Comparison of ENCODE assay signal across 1 cellular context in the genomic region with DNA sequence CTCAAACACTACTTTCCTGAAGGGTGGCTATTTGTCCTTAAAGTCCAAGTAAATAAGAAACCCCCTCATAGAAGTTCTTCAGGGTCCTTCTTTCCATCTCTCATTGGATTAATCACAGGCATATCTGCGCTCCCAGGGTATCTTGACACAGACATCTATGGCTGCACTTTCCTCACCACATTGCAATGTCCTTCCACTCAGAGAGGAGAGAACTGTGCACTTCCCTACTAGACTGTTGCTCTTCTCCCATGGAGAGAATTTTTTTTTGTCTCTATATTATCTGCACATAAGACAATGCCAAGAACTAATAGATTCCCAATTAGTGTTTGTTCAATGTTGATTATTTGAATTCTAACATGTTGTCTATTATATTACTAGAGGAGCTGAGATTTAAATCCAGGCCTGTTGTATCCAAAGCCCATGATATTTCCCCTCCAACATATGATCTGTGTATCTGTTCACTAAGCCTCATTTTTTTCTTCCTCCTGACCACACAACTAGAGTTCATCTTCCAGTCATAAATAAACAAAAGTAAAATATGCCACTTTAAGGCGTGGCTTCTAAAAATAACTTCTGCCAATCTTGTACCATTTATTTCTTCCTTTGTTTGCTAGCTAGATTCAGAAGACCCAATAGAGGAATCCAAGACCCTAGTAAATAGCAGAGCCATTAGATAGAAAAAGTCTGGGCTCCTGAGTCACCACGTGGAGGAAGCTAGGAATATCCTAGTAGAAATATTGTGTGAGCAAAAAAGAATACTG.
A peak's percentile ranks its signal among the peaks of the same experiment; 100 is the strongest.
TF ChIP-seq lines count a peak whose summit lies in the region.

No MANE protein-coding gene starts in this region.

TF ChIP-seq in HepG2, 621 proteins besides CTCF, POLR2A, EP300 and RAD21:
- TF ChIP-seq, protein P1, sequence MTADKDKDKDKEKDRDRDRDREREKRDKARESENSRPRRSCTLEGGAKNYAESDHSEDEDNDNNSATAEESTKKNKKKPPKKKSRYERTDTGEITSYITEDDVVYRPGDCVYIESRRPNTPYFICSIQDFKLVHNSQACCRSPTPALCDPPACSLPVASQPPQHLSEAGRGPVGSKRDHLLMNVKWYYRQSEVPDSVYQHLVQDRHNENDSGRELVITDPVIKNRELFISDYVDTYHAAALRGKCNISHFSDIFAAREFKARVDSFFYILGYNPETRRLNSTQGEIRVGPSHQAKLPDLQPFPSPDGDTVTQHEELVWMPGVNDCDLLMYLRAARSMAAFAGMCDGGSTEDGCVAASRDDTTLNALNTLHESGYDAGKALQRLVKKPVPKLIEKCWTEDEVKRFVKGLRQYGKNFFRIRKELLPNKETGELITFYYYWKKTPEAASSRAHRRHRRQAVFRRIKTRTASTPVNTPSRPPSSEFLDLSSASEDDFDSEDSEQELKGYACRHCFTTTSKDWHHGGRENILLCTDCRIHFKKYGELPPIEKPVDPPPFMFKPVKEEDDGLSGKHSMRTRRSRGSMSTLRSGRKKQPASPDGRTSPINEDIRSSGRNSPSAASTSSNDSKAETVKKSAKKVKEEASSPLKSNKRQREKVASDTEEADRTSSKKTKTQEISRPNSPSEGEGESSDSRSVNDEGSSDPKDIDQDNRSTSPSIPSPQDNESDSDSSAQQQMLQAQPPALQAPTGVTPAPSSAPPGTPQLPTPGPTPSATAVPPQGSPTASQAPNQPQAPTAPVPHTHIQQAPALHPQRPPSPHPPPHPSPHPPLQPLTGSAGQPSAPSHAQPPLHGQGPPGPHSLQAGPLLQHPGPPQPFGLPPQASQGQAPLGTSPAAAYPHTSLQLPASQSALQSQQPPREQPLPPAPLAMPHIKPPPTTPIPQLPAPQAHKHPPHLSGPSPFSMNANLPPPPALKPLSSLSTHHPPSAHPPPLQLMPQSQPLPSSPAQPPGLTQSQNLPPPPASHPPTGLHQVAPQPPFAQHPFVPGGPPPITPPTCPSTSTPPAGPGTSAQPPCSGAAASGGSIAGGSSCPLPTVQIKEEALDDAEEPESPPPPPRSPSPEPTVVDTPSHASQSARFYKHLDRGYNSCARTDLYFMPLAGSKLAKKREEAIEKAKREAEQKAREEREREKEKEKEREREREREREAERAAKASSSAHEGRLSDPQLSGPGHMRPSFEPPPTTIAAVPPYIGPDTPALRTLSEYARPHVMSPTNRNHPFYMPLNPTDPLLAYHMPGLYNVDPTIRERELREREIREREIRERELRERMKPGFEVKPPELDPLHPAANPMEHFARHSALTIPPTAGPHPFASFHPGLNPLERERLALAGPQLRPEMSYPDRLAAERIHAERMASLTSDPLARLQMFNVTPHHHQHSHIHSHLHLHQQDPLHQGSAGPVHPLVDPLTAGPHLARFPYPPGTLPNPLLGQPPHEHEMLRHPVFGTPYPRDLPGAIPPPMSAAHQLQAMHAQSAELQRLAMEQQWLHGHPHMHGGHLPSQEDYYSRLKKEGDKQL (CRISPR knock-in tag; IDR thresholded peaks at IDR 0.05; ENCODE audit: low read depth): no peak
- no peak for TF ChIP-seq JARID2 (CRISPR knock-in tag; IDR thresholded peaks at IDR 0.05; ENCODE audit: insufficient replicate concordance)
- TF ChIP-seq, protein P2, sequence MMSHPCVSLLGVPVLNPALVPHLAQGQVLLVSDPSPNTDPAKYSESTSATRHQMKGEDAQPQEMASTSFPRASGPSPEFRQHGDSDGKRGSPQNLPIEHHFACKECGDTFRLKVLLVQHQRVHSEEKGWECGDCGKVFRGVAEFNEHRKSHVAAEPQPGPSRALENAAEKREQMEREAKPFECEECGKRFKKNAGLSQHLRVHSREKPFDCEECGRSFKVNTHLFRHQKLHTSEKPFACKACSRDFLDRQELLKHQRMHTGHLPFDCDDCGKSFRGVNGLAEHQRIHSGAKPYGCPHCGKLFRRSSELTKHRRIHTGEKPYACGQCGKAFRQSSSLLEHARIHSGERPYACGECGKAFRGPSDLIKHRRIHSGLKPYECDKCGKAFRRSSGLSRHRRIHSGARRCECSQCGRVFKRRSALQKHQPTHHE (CRISPR knock-in tag; IDR thresholded peaks at IDR 0.05; ENCODE audit: borderline replicate concordance): no peak
- no peak for TF ChIP-seq GTF3A (CRISPR knock-in tag; conservative IDR thresholded peaks at IDR 0.05)
- TF ChIP-seq, protein P3, sequence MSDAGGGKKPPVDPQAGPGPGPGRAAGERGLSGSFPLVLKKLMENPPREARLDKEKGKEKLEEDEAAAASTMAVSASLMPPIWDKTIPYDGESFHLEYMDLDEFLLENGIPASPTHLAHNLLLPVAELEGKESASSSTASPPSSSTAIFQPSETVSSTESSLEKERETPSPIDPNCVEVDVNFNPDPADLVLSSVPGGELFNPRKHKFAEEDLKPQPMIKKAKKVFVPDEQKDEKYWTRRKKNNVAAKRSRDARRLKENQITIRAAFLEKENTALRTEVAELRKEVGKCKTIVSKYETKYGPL (CRISPR knock-in tag; IDR thresholded peaks at IDR 0.05): no peak
- no peak for TF ChIP-seq ZNF841 (CRISPR knock-in tag; IDR thresholded peaks at IDR 0.05; ENCODE audit: borderline replicate concordance)
- no peak for TF ChIP-seq ZSCAN22 (CRISPR knock-in tag; IDR thresholded peaks at IDR 0.05)
- TF ChIP-seq, protein P4, sequence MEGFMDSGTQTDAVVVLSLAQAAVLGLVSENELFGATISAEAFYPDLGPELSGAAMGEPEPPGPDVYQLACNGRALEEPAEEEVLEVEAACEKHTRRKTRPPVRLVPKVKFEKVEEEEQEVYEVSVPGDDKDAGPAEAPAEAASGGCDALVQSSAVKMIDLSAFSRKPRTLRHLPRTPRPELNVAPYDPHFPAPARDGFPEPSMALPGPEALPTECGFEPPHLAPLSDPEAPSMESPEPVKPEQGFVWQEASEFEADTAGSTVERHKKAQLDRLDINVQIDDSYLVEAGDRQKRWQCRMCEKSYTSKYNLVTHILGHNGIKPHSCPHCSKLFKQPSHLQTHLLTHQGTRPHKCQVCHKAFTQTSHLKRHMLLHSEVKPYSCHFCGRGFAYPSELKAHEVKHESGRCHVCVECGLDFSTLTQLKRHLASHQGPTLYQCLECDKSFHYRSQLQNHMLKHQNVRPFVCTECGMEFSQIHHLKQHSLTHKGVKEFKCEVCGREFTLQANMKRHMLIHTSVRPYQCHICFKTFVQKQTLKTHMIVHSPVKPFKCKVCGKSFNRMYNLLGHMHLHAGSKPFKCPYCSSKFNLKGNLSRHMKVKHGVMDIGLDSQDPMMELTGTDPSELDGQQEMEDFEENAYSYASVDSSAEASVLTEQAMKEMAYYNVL (CRISPR knock-in tag; IDR thresholded peaks at IDR 0.05; ENCODE audit: borderline replicate concordance): no peak
- TF ChIP-seq ZSCAN9 (CRISPR knock-in tag; IDR thresholded peaks at IDR 0.05; ENCODE audit: borderline replicate concordance): no peak
- TF ChIP-seq SOX6 (IDR thresholded peaks at IDR 0.05): no peak
- TF ChIP-seq SOX6 (CRISPR knock-in tag; IDR thresholded peaks at IDR 0.05): peak; percentile 7
- no peak for TF ChIP-seq CHD4 (IDR thresholded peaks at IDR 0.05; ENCODE audit: borderline replicate concordance, low read length)
- 0 out of 2 replicates have a peak, but pooled peaks have one; percentile 3 for TF ChIP-seq NR2F6 (IDR thresholded peaks at IDR 0.05)
- no peak for TF ChIP-seq NR2F6 (CRISPR knock-in tag; IDR thresholded peaks at IDR 0.05)
- TF ChIP-seq, protein P5, sequence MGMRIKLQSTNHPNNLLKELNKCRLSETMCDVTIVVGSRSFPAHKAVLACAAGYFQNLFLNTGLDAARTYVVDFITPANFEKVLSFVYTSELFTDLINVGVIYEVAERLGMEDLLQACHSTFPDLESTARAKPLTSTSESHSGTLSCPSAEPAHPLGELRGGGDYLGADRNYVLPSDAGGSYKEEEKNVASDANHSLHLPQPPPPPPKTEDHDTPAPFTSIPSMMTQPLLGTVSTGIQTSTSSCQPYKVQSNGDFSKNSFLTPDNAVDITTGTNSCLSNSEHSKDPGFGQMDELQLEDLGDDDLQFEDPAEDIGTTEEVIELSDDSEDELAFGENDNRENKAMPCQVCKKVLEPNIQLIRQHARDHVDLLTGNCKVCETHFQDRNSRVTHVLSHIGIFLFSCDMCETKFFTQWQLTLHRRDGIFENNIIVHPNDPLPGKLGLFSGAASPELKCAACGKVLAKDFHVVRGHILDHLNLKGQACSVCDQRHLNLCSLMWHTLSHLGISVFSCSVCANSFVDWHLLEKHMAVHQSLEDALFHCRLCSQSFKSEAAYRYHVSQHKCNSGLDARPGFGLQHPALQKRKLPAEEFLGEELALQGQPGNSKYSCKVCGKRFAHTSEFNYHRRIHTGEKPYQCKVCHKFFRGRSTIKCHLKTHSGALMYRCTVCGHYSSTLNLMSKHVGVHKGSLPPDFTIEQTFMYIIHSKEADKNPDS (CRISPR knock-in tag; IDR thresholded peaks at IDR 0.05): no peak
- TF ChIP-seq PAWR (CRISPR knock-in tag; IDR thresholded peaks at IDR 0.05; ENCODE audit: borderline replicate concordance): no peak
- TF ChIP-seq U2AF2 (IDR thresholded peaks at IDR 0.05; ENCODE audit: low read depth, low read length): no peak
- TF ChIP-seq ZNF354B (CRISPR knock-in tag; IDR thresholded peaks at IDR 0.05): no peak
- 0 out of 2 replicates have a peak, but pooled peaks have one; percentile 3 for TF ChIP-seq HMG20A (CRISPR knock-in tag; IDR thresholded peaks at IDR 0.05; ENCODE audit: borderline replicate concordance)
- no peak for TF ChIP-seq MTA3 (CRISPR knock-in tag; IDR thresholded peaks at IDR 0.05)
- TF ChIP-seq, protein P6, sequence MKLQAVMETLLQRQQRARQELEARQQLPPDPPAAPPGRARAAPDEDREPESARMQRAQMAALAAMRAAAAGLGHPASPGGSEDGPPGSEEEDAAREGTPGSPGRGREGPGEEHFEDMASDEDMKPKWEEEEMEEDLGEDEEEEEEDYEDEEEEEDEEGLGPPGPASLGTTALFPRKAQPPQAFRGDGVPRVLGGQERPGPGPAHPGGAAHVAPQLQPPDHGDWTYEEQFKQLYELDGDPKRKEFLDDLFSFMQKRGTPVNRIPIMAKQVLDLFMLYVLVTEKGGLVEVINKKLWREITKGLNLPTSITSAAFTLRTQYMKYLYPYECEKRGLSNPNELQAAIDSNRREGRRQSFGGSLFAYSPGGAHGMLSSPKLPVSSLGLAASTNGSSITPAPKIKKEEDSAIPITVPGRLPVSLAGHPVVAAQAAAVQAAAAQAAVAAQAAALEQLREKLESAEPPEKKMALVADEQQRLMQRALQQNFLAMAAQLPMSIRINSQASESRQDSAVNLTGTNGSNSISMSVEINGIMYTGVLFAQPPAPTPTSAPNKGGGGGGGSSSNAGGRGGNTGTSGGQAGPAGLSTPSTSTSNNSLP (IDR thresholded peaks at IDR 0.05; ENCODE audit: low read depth, low read length): peak; percentile 26; the same call in 1 of the 2 replicates
